Comparison of ENCODE assay signal across 8 cellular contexts in the genomic region with DNA sequence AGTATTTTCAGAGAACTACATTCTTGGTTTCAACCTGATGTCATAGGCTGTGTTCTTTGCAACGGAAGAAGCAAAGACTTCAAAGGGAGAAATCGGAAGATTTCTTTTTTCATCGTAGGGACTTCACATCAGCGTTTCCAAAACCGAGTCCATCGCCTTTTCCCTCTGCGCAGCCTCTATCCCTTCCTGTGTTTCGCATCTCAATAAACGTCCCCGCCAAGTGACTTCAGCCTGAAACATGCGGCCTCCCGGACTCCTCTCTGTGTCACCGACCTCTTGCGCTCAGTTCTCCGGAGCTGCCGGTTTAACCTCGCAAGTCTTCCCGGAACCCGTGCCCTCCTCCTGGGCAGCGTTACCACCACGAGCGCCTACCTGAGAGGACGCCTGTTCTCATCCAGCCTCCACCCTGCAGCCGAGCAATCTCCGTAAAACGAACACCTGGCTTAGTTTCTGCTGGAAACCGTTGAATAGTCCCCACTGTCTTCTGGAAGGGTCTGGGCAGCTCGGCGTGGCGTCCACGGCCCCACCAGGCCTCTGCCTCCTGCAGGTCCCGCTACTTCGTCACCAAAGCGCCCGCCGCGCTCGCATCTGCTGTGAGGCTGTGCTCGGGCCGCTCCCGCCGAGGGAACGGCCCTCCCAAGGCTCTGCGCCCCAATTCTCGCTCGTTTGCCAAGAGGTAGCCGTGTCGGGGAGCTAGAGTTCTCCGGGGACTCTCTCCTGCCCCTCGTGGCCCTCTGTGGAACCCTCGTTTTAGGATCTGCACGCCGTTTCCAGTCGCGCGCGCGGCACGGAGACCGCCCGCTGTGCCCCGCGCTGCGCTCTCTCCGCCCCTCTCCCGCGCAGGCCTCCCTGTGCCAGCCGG. TPM values are rescaled to one million over a fixed set of nuclear protein-coding genes. Genes with fewer than 3 reads are reported as not detected.
DNase-seq lines count a peak whose midpoint lies in the region; ATAC-seq and TF ChIP-seq lines count a peak whose summit lies in the region.

A gene with protein sequence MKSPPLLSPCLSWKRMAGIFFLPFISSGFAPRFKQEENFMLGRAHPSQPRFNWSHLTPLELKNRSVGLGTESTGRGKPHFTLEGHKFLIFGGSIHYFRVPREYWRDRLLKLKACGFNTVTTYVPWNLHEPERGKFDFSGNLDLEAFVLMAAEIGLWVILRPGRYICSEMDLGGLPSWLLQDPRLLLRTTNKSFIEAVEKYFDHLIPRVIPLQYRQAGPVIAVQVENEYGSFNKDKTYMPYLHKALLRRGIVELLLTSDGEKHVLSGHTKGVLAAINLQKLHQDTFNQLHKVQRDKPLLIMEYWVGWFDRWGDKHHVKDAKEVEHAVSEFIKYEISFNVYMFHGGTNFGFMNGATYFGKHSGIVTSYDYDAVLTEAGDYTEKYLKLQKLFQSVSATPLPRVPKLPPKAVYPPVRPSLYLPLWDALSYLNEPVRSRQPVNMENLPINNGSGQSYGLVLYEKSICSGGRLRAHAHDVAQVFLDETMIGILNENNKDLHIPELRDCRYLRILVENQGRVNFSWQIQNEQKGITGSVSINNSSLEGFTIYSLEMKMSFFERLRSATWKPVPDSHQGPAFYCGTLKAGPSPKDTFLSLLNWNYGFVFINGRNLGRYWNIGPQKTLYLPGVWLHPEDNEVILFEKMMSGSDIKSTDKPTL (plus strand): TSS at position 846 of the 862 bp plus-strand sequence. CDS start 362 bp downstream, outside the sequence.

- ATAC-seq in GM21381 (IDR thresholded peaks at IDR 0.05; ENCODE audit: unreplicated experiment), result peak; percentile 75
- peak; percentile 90 to 91 for ATAC-seq in naive thymus-derived CD8-positive, alpha-beta T cell
- ATAC-seq in stimulated activated naive B cell treated with anti-CD40 and anti-IgM and Interleukin-4, amounts not matched to agents 10 μg/mL and 1 μg/mL and 100 μg/mL, for 72 hours (replicated peaks), result peak; percentile 85 to 86

- DNase-seq in CD14-positive monocyte (ENCODE audit: low spot score), result no peak
- DNase-seq in NCI-H1092 treated with DMSO at 0.1 percent for 48 hours (lab: John Stamatoyannopoulos, UW), result peak; percentile 91
- DNase-seq in activated CD8-positive, alpha-beta memory T cell treated with anti-CD3 and anti-CD28 coated beads, Interleukin-2, amount 50 U/mL, for 24 hours (ENCODE audit: extremely low read depth), result peak; percentile 62
- peak; percentile 44 to 45 for DNase-seq in erythroblast (lab: John Stamatoyannopoulos, UW)
- DNase-seq in naive thymus-derived CD8-positive, alpha-beta T cell, result peak; percentile 52 to 86 (median 78)
- peak; percentile 28 for DNase-seq in stimulated activated naive B cell treated with anti-CD40 and anti-IgM and Interleukin-4, amounts not matched to agents 10 μg/mL and 1 μg/mL and 100 μg/mL, for 72 hours
- no peak for DNase-seq in NCI-H1930 (lab: John Stamatoyannopoulos, UW)

- peaks cover 17% of the 10 kb centered on the region for H3K4me1 Mint-ChIP-seq in CD14-positive monocyte
- H3K4me1 Mint-ChIP-seq in naive thymus-derived CD8-positive, alpha-beta T cell, result peaks cover 18 to 54% (median 44%) of the 10 kb centered on the region in 4 donors
- H3K4me1 Mint-ChIP-seq in stimulated activated naive B cell treated with anti-CD40 and anti-IgM and Interleukin-4, amounts not matched to agents 10 μg/mL and 1 μg/mL and 100 μg/mL, for 72 hours, result peaks cover 11 to 24% of the 10 kb centered on the region in 2 donors

- no peak for TF ChIP-seq POLR2A in erythroblast (IDR thresholded peaks at IDR 0.05; ENCODE audit: low read length)

- TF ChIP-seq CTCF in CD14-positive monocyte (IDR thresholded peaks at IDR 0.05), result peak; percentile 43

- peaks cover 0 to 24% (median 16%) of the 10 kb centered on the region in 7 donors for H3K9me3 Mint-ChIP-seq in CD14-positive monocyte
- H3K9me3 Mint-ChIP-seq in naive thymus-derived CD8-positive, alpha-beta T cell, result peaks cover 0 to 11% (median 0%) of the 10 kb centered on the region in 9 donors
- peaks cover 4 to 5% of the 10 kb centered on the region in 2 donors for H3K9me3 Mint-ChIP-seq in stimulated activated naive B cell treated with anti-CD40 and anti-IgM and Interleukin-4, amounts not matched to agents 10 μg/mL and 1 μg/mL and 100 μg/mL, for 72 hours

- intact Hi-C loops in CD14-positive monocyte (cut with micrococcal nuclease), result no loop called here

- POLR2A ChIA-PET in naive thymus-derived CD8-positive, alpha-beta T cell (lab: Charles Lee), result interaction anchor here (1.8 to 4.7 kb wide), 2 partner anchors 22 to 51 kb away, joined by 10 to 41 read pairs; a partner anchor contains a TSS

- H3K27me3 Mint-ChIP-seq in CD14-positive monocyte (ENCODE audit: low read depth in 3 of 3), result peaks cover 86 to 98% (median 90%) of the 10 kb centered on the region in 3 donors
- peaks cover 0 to 38% (median 0%) of the 10 kb centered on the region in 5 donors for H3K27me3 Mint-ChIP-seq in naive thymus-derived CD8-positive, alpha-beta T cell
- peaks cover 64 to 81% of the 10 kb centered on the region in 2 donors for H3K27me3 Mint-ChIP-seq in stimulated activated naive B cell treated with anti-CD40 and anti-IgM and Interleukin-4, amounts not matched to agents 10 μg/mL and 1 μg/mL and 100 μg/mL, for 72 hours

- peak within 1 kb of the TSS; percentile 73 to 87 for H3K4me3 Mint-ChIP-seq in CD14-positive monocyte
- peak within 1 kb of the TSS; percentile 86 to 99 (median 94) for H3K4me3 Mint-ChIP-seq in naive thymus-derived CD8-positive, alpha-beta T cell
- peak within 1 kb of the TSS; percentile 73 to 83 for H3K4me3 Mint-ChIP-seq in stimulated activated naive B cell treated with anti-CD40 and anti-IgM and Interleukin-4, amounts not matched to agents 10 μg/mL and 1 μg/mL and 100 μg/mL, for 72 hours

- H3K27ac Mint-ChIP-seq in CD14-positive monocyte, result peak within 1 kb of the TSS in 3 of 7 donors; percentile 46 to 68 (median 60)
- H3K27ac Mint-ChIP-seq in naive thymus-derived CD8-positive, alpha-beta T cell, result peak within 1 kb of the TSS; percentile 64 to 95 (median 92)
- no peak within 1 kb of the TSS for H3K27ac Mint-ChIP-seq in stimulated activated naive B cell treated with anti-CD40 and anti-IgM and Interleukin-4, amounts not matched to agents 10 μg/mL and 1 μg/mL and 100 μg/mL, for 72 hours

- H3K36me3 Mint-ChIP-seq in CD14-positive monocyte, result peaks cover 3 to 4% of the 10 kb centered on the region in 2 donors
- peaks cover 0 to 3% (median 0%) of the 10 kb centered on the region in 3 donors for H3K36me3 Mint-ChIP-seq in naive thymus-derived CD8-positive, alpha-beta T cell
- peaks cover 0 to 1% of the 10 kb centered on the region in 2 donors for H3K36me3 Mint-ChIP-seq in stimulated activated naive B cell treated with anti-CD40 and anti-IgM and Interleukin-4, amounts not matched to agents 10 μg/mL and 1 μg/mL and 100 μg/mL, for 72 hours

RNA-seq across cellular contexts. Expression of the gene that starts here (rescaled TPM):
- polyA plus RNA-seq in CD14-positive monocyte, result not detected
- 1 to 10 TPM; 1.2 TPM for total RNA-seq in naive thymus-derived CD8-positive, alpha-beta T cell
- 1 to 10 TPM; 2.0 to 2.5 (median 2.2) TPM for polyA plus RNA-seq in naive thymus-derived CD8-positive, alpha-beta T cell

Comparison
In these comparisons a context has a peak if more than half of its experiments do, and no peak if none do; other contexts are left out.
1. DNase-seq: peak in NCI-H1092 treated with DMSO at 0.1 percent for 48 hours (single experiment), activated CD8-positive, alpha-beta memory T cell treated with anti-CD3 and anti-CD28 coated beads, Interleukin-2, amount 50 U/mL, for 24 hours (single experiment), erythroblast (2 of 2), naive thymus-derived CD8-positive, alpha-beta T cell (10 of 10) and stimulated activated naive B cell treated with anti-CD40 and anti-IgM and Interleukin-4, amounts not matched to agents 10 μg/mL and 1 μg/mL and 100 μg/mL, for 72 hours (single experiment); none in CD14-positive monocyte (single experiment) and NCI-H1930 (0 of 2).
2. Peak in every context shown above with its lines, with median percentiles within 50 percentile points of each other: H3K4me3 Mint-ChIP-seq and ATAC-seq.